Comparison of ENCODE assay signal across 1 cellular context in the genomic region with DNA sequence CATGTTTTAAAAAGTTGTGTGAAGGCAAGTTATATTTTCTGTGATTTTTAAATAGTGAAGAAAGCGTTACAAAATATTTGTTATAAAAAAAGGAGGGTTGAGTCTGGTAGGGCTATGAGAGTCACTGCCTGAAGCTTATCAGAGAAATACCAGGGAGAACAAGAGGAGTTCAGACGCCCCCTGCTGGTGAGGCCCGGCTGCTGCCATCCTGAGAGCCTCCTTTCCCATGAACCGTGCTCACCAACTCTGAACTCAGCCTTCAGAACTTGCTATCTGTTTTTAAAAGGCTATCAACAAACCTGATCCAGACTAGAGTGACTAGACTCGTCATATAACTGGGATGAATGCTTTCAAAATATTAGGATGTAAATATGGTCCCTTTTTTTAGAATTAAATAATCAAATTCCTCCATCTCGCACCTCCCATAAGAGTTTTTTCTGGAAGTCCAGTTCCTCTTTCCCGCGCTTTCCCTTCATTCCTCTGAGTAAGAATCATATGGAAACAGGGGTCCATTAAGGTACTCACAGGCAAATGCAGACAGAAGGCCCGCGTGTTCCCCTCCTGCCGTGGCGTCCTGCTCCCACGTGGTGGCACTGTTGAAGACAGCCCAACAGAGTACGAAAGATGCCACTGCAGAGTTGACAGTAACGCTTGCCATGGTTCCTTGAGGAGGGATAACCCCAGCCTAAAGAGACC.
TF ChIP-seq lines count a peak whose summit lies in the region.

No MANE protein-coding gene starts in this region.

TF ChIP-seq in K562, 482 proteins besides CTCF, POLR2A, EP300 and RAD21 (continued from another document):
- TF ChIP-seq, protein P1, sequence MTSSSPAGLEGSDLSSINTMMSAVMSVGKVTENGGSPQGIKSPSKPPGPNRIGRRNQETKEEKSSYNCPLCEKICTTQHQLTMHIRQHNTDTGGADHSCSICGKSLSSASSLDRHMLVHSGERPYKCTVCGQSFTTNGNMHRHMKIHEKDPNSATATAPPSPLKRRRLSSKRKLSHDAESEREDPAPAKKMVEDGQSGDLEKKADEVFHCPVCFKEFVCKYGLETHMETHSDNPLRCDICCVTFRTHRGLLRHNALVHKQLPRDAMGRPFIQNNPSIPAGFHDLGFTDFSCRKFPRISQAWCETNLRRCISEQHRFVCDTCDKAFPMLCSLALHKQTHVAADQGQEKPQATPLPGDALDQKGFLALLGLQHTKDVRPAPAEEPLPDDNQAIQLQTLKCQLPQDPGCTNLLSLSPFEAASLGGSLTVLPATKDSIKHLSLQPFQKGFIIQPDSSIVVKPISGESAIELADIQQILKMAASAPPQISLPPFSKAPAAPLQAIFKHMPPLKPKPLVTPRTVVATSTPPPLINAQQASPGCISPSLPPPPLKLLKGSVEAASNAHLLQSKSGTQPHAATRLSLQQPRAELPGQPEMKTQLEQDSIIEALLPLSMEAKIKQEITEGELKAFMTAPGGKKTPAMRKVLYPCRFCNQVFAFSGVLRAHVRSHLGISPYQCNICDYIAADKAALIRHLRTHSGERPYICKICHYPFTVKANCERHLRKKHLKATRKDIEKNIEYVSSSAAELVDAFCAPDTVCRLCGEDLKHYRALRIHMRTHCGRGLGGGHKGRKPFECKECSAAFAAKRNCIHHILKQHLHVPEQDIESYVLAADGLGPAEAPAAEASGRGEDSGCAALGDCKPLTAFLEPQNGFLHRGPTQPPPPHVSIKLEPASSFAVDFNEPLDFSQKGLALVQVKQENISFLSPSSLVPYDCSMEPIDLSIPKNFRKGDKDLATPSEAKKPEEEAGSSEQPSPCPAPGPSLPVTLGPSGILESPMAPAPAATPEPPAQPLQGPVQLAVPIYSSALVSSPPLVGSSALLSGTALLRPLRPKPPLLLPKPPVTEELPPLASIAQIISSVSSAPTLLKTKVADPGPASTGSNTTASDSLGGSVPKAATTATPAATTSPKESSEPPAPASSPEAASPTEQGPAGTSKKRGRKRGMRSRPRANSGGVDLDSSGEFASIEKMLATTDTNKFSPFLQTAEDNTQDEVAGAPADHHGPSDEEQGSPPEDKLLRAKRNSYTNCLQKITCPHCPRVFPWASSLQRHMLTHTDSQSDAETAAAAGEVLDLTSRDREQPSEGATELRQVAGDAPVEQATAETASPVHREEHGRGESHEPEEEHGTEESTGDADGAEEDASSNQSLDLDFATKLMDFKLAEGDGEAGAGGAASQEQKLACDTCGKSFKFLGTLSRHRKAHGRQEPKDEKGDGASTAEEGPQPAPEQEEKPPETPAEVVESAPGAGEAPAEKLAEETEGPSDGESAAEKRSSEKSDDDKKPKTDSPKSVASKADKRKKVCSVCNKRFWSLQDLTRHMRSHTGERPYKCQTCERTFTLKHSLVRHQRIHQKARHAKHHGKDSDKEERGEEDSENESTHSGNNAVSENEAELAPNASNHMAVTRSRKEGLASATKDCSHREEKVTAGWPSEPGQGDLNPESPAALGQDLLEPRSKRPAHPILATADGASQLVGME (CRISPR knock-in tag; IDR thresholded peaks at IDR 0.05): no peak
- TF ChIP-seq HDAC6 (IDR thresholded peaks at IDR 0.05; ENCODE audit: low read depth, low read length): no peak
- peak; percentile 59 for TF ChIP-seq SMC3 (conservative IDR thresholded peaks at IDR 0.05; ENCODE audit: insufficient read depth, low read depth, low read length)
- TF ChIP-seq KLF16 (IDR thresholded peaks at IDR 0.05): peak; percentile 44
- TF ChIP-seq, protein P2, sequence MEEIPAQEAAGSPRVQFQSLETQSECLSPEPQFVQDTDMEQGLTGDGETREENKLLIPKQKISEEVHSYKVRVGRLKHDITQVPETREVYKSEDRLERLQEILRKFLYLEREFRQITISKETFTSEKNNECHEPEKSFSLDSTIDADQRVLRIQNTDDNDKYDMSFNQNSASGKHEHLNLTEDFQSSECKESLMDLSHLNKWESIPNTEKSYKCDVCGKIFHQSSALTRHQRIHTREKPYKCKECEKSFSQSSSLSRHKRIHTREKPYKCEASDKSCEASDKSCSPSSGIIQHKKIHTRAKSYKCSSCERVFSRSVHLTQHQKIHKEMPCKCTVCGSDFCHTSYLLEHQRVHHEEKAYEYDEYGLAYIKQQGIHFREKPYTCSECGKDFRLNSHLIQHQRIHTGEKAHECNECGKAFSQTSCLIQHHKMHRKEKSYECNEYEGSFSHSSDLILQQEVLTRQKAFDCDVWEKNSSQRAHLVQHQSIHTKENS (CRISPR knock-in tag; IDR thresholded peaks at IDR 0.05): no peak
- TF ChIP-seq ZNF668 (CRISPR knock-in tag; IDR thresholded peaks at IDR 0.05): no peak
- no peak for TF ChIP-seq HDAC8 (tag; IDR thresholded peaks at IDR 0.05)
- TF ChIP-seq MAFG (tag; conservative IDR thresholded peaks at IDR 0.05): no peak
- TF ChIP-seq, protein P3, sequence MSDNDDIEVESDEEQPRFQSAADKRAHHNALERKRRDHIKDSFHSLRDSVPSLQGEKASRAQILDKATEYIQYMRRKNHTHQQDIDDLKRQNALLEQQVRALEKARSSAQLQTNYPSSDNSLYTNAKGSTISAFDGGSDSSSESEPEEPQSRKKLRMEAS (CRISPR knock-in tag; IDR thresholded peaks at IDR 0.05): no peak
- no peak for TF ChIP-seq GATAD2B (IDR thresholded peaks at IDR 0.05; ENCODE audit: borderline replicate concordance)
- TF ChIP-seq MTA2 (IDR thresholded peaks at IDR 0.05; ENCODE audit: low read depth): no peak
- TF ChIP-seq POLR3A (IDR thresholded peaks at IDR 0.05; ENCODE audit: borderline replicate concordance, extremely low read depth, insufficient read depth, insufficient read length): no peak
- 0 out of 2 replicates have a peak, but pooled peaks have one; percentile 14 for TF ChIP-seq L3MBTL2 (IDR thresholded peaks at IDR 0.05)
- TF ChIP-seq, protein P4, sequence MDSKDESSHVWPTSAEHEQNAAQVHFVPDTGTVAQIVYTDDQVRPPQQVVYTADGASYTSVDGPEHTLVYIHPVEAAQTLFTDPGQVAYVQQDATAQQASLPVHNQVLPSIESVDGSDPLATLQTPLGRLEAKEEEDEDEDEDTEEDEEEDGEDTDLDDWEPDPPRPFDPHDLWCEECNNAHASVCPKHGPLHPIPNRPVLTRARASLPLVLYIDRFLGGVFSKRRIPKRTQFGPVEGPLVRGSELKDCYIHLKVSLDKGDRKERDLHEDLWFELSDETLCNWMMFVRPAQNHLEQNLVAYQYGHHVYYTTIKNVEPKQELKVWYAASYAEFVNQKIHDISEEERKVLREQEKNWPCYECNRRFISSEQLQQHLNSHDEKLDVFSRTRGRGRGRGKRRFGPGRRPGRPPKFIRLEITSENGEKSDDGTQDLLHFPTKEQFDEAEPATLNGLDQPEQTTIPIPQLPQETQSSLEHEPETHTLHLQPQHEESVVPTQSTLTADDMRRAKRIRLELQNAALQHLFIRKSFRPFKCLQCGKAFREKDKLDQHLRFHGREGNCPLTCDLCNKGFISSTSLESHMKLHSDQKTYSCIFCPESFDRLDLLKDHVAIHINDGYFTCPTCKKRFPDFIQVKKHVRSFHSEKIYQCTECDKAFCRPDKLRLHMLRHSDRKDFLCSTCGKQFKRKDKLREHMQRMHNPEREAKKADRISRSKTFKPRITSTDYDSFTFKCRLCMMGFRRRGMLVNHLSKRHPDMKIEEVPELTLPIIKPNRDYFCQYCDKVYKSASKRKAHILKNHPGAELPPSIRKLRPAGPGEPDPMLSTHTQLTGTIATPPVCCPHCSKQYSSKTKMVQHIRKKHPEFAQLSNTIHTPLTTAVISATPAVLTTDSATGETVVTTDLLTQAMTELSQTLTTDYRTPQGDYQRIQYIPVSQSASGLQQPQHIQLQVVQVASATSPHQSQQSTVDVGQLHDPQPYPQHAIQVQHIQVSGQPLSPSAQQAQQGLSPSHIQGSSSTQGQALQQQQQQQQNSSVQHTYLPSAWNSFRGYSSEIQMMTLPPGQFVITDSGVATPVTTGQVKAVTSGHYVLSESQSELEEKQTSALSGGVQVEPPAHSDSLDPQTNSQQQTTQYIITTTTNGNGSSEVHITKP (IDR thresholded peaks at IDR 0.05; ENCODE audit: partially characterized antibody): no peak
- no peak for TF ChIP-seq CREB1 (IDR thresholded peaks at IDR 0.05)
- TF ChIP-seq CREB1 (CRISPR knock-in tag; IDR thresholded peaks at IDR 0.05): no peak
- TF ChIP-seq KLF1 (tag; IDR thresholded peaks at IDR 0.05): no peak
- TF ChIP-seq, protein P5, sequence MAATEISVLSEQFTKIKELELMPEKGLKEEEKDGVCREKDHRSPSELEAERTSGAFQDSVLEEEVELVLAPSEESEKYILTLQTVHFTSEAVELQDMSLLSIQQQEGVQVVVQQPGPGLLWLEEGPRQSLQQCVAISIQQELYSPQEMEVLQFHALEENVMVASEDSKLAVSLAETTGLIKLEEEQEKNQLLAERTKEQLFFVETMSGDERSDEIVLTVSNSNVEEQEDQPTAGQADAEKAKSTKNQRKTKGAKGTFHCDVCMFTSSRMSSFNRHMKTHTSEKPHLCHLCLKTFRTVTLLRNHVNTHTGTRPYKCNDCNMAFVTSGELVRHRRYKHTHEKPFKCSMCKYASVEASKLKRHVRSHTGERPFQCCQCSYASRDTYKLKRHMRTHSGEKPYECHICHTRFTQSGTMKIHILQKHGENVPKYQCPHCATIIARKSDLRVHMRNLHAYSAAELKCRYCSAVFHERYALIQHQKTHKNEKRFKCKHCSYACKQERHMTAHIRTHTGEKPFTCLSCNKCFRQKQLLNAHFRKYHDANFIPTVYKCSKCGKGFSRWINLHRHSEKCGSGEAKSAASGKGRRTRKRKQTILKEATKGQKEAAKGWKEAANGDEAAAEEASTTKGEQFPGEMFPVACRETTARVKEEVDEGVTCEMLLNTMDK (IDR thresholded peaks at IDR 0.05; ENCODE audit: borderline replicate concordance, insufficient read depth, low read depth, low read length, poor library complexity, severe bottlenecking): peak; percentile 65
- TF ChIP-seq ILF3 (IDR thresholded peaks at IDR 0.05; ENCODE audit: borderline replicate concordance): no peak
- peak; percentile 20; the same call in 1 of the 2 replicates for TF ChIP-seq TEAD2 (tag; IDR thresholded peaks at IDR 0.05)
- peak; percentile 54 for TF ChIP-seq TEAD4 (IDR thresholded peaks at IDR 0.05; ENCODE audit: low read length)
- no peak for TF ChIP-seq TEAD4 (CRISPR knock-in tag; IDR thresholded peaks at IDR 0.05; ENCODE audit: borderline replicate concordance)
